ENCODE assay signal across 1 cellular context in the genomic region with DNA sequence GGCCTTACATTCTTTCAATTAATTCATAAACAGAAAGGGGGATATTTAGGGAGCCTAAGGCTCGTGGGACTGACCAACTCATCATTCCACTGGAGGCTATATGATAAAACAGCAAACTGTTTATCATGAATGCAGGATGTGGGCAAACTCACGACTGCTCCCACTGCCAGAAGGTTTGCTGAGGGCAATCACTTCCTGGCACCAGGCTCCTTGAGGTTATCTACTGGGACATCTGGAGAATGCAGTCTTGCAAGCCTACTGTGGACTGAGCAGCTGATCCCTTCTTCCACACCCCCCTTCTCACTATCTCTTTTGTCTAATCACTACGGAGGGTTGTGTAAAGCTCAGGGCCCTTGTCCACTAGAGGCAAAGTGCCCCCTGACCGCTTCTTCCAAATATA. TPM values are rescaled to one million over a fixed set of nuclear protein-coding genes. Genes with fewer than 3 reads are reported as not detected.
"Had no signal": no experiment of that assay in that cellular context is flagged by ENCODE, and none has a peak within 500 bp of the region (broad histone marks: within the 10 kb centered on the region; RNA-seq: fewer than 3 reads in every experiment).

No MANE protein-coding gene starts in this region.

RNA-seq across cellular contexts. Expression of a gene that starts 31.6 kb away (rescaled TPM):
- total RNA-seq: activated T-cell treated with anti-CD3 and anti-CD28 coated beads, Interleukin-2, amount 50 U/mL, for 72 hours had no signal
